12 cellular contexts compared by ENCODE assay signal in genomic region chr1:235076504-235077162, GRCh38. TPM values are rescaled to one million over a fixed set of nuclear protein-coding genes. Genes with fewer than 3 reads are reported as not detected.
DNase-seq lines count a peak whose midpoint lies in the region; ATAC-seq and TF ChIP-seq lines count a peak whose summit lies in the region.
"Had no signal": no experiment of that assay in that cellular context is flagged by ENCODE, and none has a peak within 500 bp of the region (broad histone marks: within the 10 kb centered on the region; RNA-seq: fewer than 3 reads in every experiment).

No MANE protein-coding gene starts in this region.

- no peak for ATAC-seq in activated T-helper 17 cell treated with anti-CD3 and anti-CD28 coated beads, Interleukin-2, amount 50 U/mL, for 72 hours (replicated peaks)
- no peak for ATAC-seq in lung (ENCODE audit: insufficient read depth, low FRiP score)
- no peak for ATAC-seq in GM18867 (IDR thresholded peaks at IDR 0.05; ENCODE audit: unreplicated experiment)
- ATAC-seq in GM21390 (IDR thresholded peaks at IDR 0.05; ENCODE audit: unreplicated experiment), result no peak

- H3K36me3 Mint-ChIP-seq in activated naive CD4-positive, alpha-beta T cell treated with anti-CD3 and anti-CD28 coated beads, Interleukin-2, amount 50 U/mL, for 24 hours, result no peaks in the 10 kb centered on the region
- no peaks in the 10 kb centered on the region for H3K36me3 Mint-ChIP-seq in activated T-helper 17 cell treated with anti-CD3 and anti-CD28 coated beads, Interleukin-2, amount 50 U/mL, for 72 hours (ENCODE audit: low read depth)

- intact Hi-C loops in thyroid gland (cut with DNase I), result loop anchor here (5.0 to 10.0 kb wide), 2 partner anchors 89 to 362 kb away; no protein-coding TSS in a partner anchor

- H3K4me3 Mint-ChIP-seq in activated naive CD4-positive, alpha-beta T cell treated with anti-CD3 and anti-CD28 coated beads, Interleukin-2, amount 50 U/mL, for 24 hours, result no peak overlapping the region
- no peak overlapping the region for H3K4me3 Mint-ChIP-seq in activated T-helper 17 cell treated with anti-CD3 and anti-CD28 coated beads, Interleukin-2, amount 50 U/mL, for 72 hours

- peak overlapping the region; percentile 56 for H3K27ac Mint-ChIP-seq in activated naive CD4-positive, alpha-beta T cell treated with anti-CD3 and anti-CD28 coated beads, Interleukin-2, amount 50 U/mL, for 24 hours
- peak overlapping the region; percentile 96 for H3K27ac Mint-ChIP-seq in activated T-helper 17 cell treated with anti-CD3 and anti-CD28 coated beads, Interleukin-2, amount 50 U/mL, for 72 hours

- H3K27me3 ChIP-seq in lung (ENCODE audit: control insufficient read depth, insufficient read depth) (no peaks in the 10 kb centered on the region), thyroid gland (no peaks in the 10 kb centered on the region)
- H3K27me3 ChIP-seq: SJSA1 had no signal

- H3K9me3 ChIP-seq in lung (ENCODE audit: control insufficient read depth in 2 of 2, insufficient read depth in 1 of 2, low read length in 1 of 2) (no peaks in the 10 kb centered on the region), thyroid gland (no peaks in the 10 kb centered on the region)

- TF ChIP-seq CTCF in lung (IDR thresholded peaks at IDR 0.05; ENCODE audit: control extremely low read depth, extremely low read depth), result no peak
- TF ChIP-seq CTCF in thyroid gland (IDR thresholded peaks at IDR 0.05), result no peak

- CTCF ChIA-PET in HEK293T (lab: Yijun Ruan, JAX), result no interaction called here

- H3K4me3 ChIP-seq in lung (no peak overlapping the region), thyroid gland (replicated peaks in 1 of 3) (no peak overlapping the region)
- H3K4me3 ChIP-seq: SJSA1 had no signal

- H3K27ac ChIP-seq in lung (ENCODE audit: low read depth in 1 of 2, low read length in 1 of 2) (peak overlapping the region; percentile 9 to 82), thyroid gland (peak overlapping the region; percentile 58 to 99 (median 96))

- POLR2A ChIA-PET in HEK293T (lab: Yijun Ruan, JAX), result no interaction called here

- no peaks in the 10 kb centered on the region for H3K27me3 Mint-ChIP-seq in activated naive CD4-positive, alpha-beta T cell treated with anti-CD3 and anti-CD28 coated beads, Interleukin-2, amount 50 U/mL, for 24 hours
- no peaks in the 10 kb centered on the region for H3K27me3 Mint-ChIP-seq in activated T-helper 17 cell treated with anti-CD3 and anti-CD28 coated beads, Interleukin-2, amount 50 U/mL, for 72 hours

- H3K4me1 Mint-ChIP-seq in activated naive CD4-positive, alpha-beta T cell treated with anti-CD3 and anti-CD28 coated beads, Interleukin-2, amount 50 U/mL, for 24 hours, result peaks cover 20% of the 10 kb centered on the region
- H3K4me1 Mint-ChIP-seq in activated T-helper 17 cell treated with anti-CD3 and anti-CD28 coated beads, Interleukin-2, amount 50 U/mL, for 72 hours, result peaks cover 28% of the 10 kb centered on the region

- 96 to 98% methylated on average over 16 of the region's 16 CpGs for WGBS in lung, 2 donors
- WGBS in thyroid gland, 2 donors, result 90 to 91% methylated on average over 16 of the region's 16 CpGs

- H3K36me3 ChIP-seq in lung (ENCODE audit: control insufficient read depth in 2 of 2, insufficient read depth in 2 of 2, low read length in 2 of 2), result no peaks in the 10 kb centered on the region
- H3K36me3 ChIP-seq in thyroid gland, result no peaks in the 10 kb centered on the region
- H3K36me3 ChIP-seq: SJSA1 had no signal

- H3K4me1 ChIP-seq in lung (ENCODE audit: control insufficient read depth in 2 of 2, insufficient read depth in 2 of 2, low read length in 2 of 2) (peaks cover 21 to 44% of the 10 kb centered on the region in 2 donors), thyroid gland (peaks cover 51 to 84% of the 10 kb centered on the region in 2 donors)

- DNase-seq in activated naive CD4-positive, alpha-beta T cell treated with anti-CD3 and anti-CD28 coated beads, Interleukin-2, amount 50 U/mL, for 16 hours, result no peak
- DNase-seq in lung (ENCODE audit: low spot score) (no peak), thyroid gland (no peak), HEK293T (ENCODE audit: extremely low spot score) (no peak)
- DNase-seq: activated CD4-positive, alpha-beta T cell treated with anti-CD3 and anti-CD28 coated beads for 1 hour; anterior cingulate cortex; NCI-H446 treated with DMSO at 0.1 percent for 48 hours had no signal

- H3K9me3 Mint-ChIP-seq in activated naive CD4-positive, alpha-beta T cell treated with anti-CD3 and anti-CD28 coated beads, Interleukin-2, amount 50 U/mL, for 24 hours, result no peaks in the 10 kb centered on the region
- no peaks in the 10 kb centered on the region for H3K9me3 Mint-ChIP-seq in activated T-helper 17 cell treated with anti-CD3 and anti-CD28 coated beads, Interleukin-2, amount 50 U/mL, for 72 hours

- no peak for TF ChIP-seq POLR2A in thyroid gland (IDR thresholded peaks at IDR 0.05)

TF ChIP-seq in HEK293T, 16 proteins besides CTCF, POLR2A, EP300 and RAD21:
- TF ChIP-seq ARNT (IDR thresholded peaks at IDR 0.05), result no peak
- no peak for TF ChIP-seq ZNF384 (IDR thresholded peaks at IDR 0.05)
- no peak for TF ChIP-seq CTBP1 (IDR thresholded peaks at IDR 0.05; ENCODE audit: borderline replicate concordance)
- TF ChIP-seq SUZ12 (IDR thresholded peaks at IDR 0.05), result no peak
- TF ChIP-seq FOXA1 (IDR thresholded peaks at IDR 0.05), result no peak
- no peak for TF ChIP-seq SP1 (IDR thresholded peaks at IDR 0.05)
- TF ChIP-seq LEF1 (IDR thresholded peaks at IDR 0.05; ENCODE audit: borderline replicate concordance), result no peak
- no peak for TF ChIP-seq L3MBTL2 (conservative IDR thresholded peaks at IDR 0.05)
- TF ChIP-seq ELF4 (IDR thresholded peaks at IDR 0.05), result no peak
- TF ChIP-seq BHLHE40 (IDR thresholded peaks at IDR 0.05; ENCODE audit: borderline replicate concordance), result no peak
- no peak for TF ChIP-seq HDGF (IDR thresholded peaks at IDR 0.05; ENCODE audit: borderline replicate concordance)

RNA-seq across cellular contexts. Expression of gene TOMM20, which starts 52.0 kb away (rescaled TPM):
- 100 to 1,000 TPM; 110 to 117 TPM for total RNA-seq in activated T-helper 17 cell treated with anti-CD3 and anti-CD28 coated beads, Interleukin-2, amount 50 U/mL, for 72 hours
- total RNA-seq in lung (100 to 1,000 TPM in 1 of 2 donors, 10 to 100 TPM in 1; 88.7 to 115 TPM), thyroid gland (100 to 1,000 TPM; 117 to 204 (median 157) TPM)
- polyA plus RNA-seq in lung, result 10 to 100 TPM; 60.6 to 70.5 TPM
